In the genomic region with DNA sequence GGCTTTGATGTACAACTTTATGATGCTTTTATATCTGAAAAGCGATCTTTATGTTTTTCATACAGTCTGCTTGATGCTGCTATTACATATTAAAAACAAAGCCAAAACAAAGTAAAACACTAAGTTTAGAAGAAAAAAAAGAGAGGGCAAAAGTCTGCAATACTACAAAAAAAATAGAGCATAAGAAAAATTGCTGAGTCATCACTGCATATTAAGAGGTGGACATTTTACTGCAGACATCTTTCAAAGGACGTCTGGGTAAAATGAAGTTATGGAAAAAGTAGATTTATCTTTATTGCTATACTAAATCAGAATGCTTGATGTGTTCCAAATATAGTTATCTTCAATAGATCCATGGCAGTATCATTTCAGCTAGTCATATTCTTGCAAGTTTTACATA, we compare ENCODE assay signal across 25 cellular contexts.
DNase-seq lines count a peak whose midpoint lies in the region; ATAC-seq and TF ChIP-seq lines count a peak whose summit lies in the region.
"Had no signal": no experiment of that assay in that cellular context is flagged by ENCODE, and none has a peak within 500 bp of the region (broad histone marks: within the 10 kb centered on the region; RNA-seq: fewer than 3 reads in every experiment).

No MANE protein-coding gene starts in this region.

- DNase-seq in NCI-H2171 treated with DMSO at 0.1 percent for 48 hours (lab: John Stamatoyannopoulos, UW), result peak; percentile 29
- no peak for DNase-seq in NCI-H2171 (lab: John Stamatoyannopoulos, UW)
- no peak for DNase-seq in RWPE2 (ENCODE audit: low spot score)
- peak; percentile 13 for DNase-seq in fibroblast of mammary gland (ENCODE audit: low read depth)
- no peak for DNase-seq in prostate gland (ENCODE audit: low spot score)
- DNase-seq in mesenteric fat pad (ENCODE audit: low spot score), result no peak
- no peak for DNase-seq in cardiac septum (ENCODE audit: low spot score)
- DNase-seq in dedifferentiated amniotic fluid mesenchymal stem cell (ENCODE audit: extremely low spot score), result no peak
- DNase-seq: activated CD4-positive, alpha-beta T cell treated with anti-CD3 and anti-CD28 coated beads, Interleukin-2, amount 10 ng/mL, durations not matched to agents 7 days and 5 days; activated naive CD4-positive, alpha-beta T cell treated with anti-CD3 and anti-CD28 coated beads for 36 hours; activated T-cell treated with anti-CD3 and anti-CD28 coated beads, Interleukin-2, amount 50 U/mL, for 72 hours; CD8-positive, alpha-beta memory T cell; effector memory CD4-positive, alpha-beta T cell; GDM1; KBM-7; MM.1S; NCI-H2029 treated with DMSO at 0.1 percent for 48 hours; NCI-H774; Right ventricle myocardium superior; stimulated activated CD4-positive, alpha-beta T cell treated with anti-CD3 and anti-CD28 coated beads, Interleukin-15, amount 100 ng/mL, for 24 hours; stimulated activated naive CD4-positive, alpha-beta T cell treated with Interleukin-2 at 50 U/mL for 16 hours; T-helper 9 cell; uterus had no signal

- H3K9me3 ChIP-seq in RWPE2 (ENCODE audit: severe bottlenecking) (no peaks in the 10 kb centered on the region), prostate gland (no peaks in the 10 kb centered on the region)
- H3K9me3 ChIP-seq: gastroesophageal sphincter, uterus had no signal

- H3K4me3 ChIP-seq in RWPE2 (ENCODE audit: severe bottlenecking), result no peak overlapping the region
- no peak overlapping the region for H3K4me3 ChIP-seq in fibroblast of mammary gland (ENCODE audit: control insufficient read depth, low read depth, low read length)
- H3K4me3 ChIP-seq in prostate gland, result no peak overlapping the region
- H3K4me3 ChIP-seq: gastroesophageal sphincter, neural progenitor cell, uterus had no signal

- no peak for TF ChIP-seq CTCF in RWPE2 (IDR thresholded peaks at IDR 0.05; ENCODE audit: poor library complexity, severe bottlenecking)
- no peak for TF ChIP-seq CTCF in fibroblast of mammary gland (conservative IDR thresholded peaks at IDR 0.05; ENCODE audit: control insufficient read depth, insufficient read depth, low read depth, low read length)
- TF ChIP-seq CTCF in prostate gland (IDR thresholded peaks at IDR 0.05), result no peak

- intact Hi-C loops in prostate gland (cut with DNase I) (no loop called here), cardiac septum (cut with DNase I) (no loop called here)

- H3K27me3 ChIP-seq in RWPE2 (ENCODE audit: insufficient read depth, poor library complexity, severe bottlenecking) (no peaks in the 10 kb centered on the region), prostate gland (replicated peaks; ENCODE audit: insufficient read depth) (no peaks in the 10 kb centered on the region)
- H3K27me3 ChIP-seq: gastroesophageal sphincter, neural progenitor cell, uterus had no signal

- ATAC-seq in RWPE2 (ENCODE audit: low read depth), result no peak
- ATAC-seq: activated T-cell treated with anti-CD3 and anti-CD28 coated beads, Interleukin-2, amount 50 U/mL, for 72 hours had no signal

- H3K4me1 ChIP-seq in RWPE2 (ENCODE audit: insufficient read depth, poor library complexity, severe bottlenecking) (peaks cover 34% of the 10 kb centered on the region), prostate gland (replicated peaks) (no peaks in the 10 kb centered on the region)
- H3K4me1 ChIP-seq: neural progenitor cell, uterus had no signal

- H3K36me3 ChIP-seq in RWPE2 (ENCODE audit: low read depth) (no peaks in the 10 kb centered on the region), prostate gland (no peaks in the 10 kb centered on the region)
- H3K36me3 ChIP-seq: gastroesophageal sphincter, neural progenitor cell, uterus had no signal

- no peak for TF ChIP-seq POLR2A in prostate gland (IDR thresholded peaks at IDR 0.05)

- H3K27ac ChIP-seq in RWPE2 (ENCODE audit: poor library complexity, severe bottlenecking), result peak overlapping the region; percentile 98
- H3K27ac ChIP-seq in prostate gland, result no peak overlapping the region
- H3K27ac ChIP-seq: gastroesophageal sphincter, neural progenitor cell, uterus had no signal

- WGBS in prostate gland, result 47% methylated on average over 2 of the region's 2 CpGs

Comparison
In these comparisons a context has a peak if more than half of its experiments do, and no peak if none do; other contexts are left out.
1. DNase-seq: peak in NCI-H2171 treated with DMSO at 0.1 percent for 48 hours (single experiment) and fibroblast of mammary gland (single experiment); none in NCI-H2171 (single experiment), RWPE2 (single experiment), prostate gland (single experiment), mesenteric fat pad (single experiment), cardiac septum (single experiment) and dedifferentiated amniotic fluid mesenchymal stem cell (single experiment).